9 cellular contexts compared by ENCODE assay signal in genomic region chr3:134312072-134312872, GRCh38.
DNase-seq lines count a peak whose midpoint lies in the region; ATAC-seq lines count a peak whose summit lies in the region.
"Had no signal": no experiment of that assay in that cellular context is flagged by ENCODE, and none has a peak within 500 bp of the region (broad histone marks: within the 10 kb centered on the region; RNA-seq: fewer than 3 reads in every experiment).

No MANE protein-coding gene starts in this region.

- no peak overlapping the region for H4K5ac ChIP-seq in mesendoderm (ENCODE audit: low read length)

- H3K4me3 ChIP-seq in ACC112 (ENCODE audit: low read depth, low read length) (no peak overlapping the region), H7 (ENCODE audit: insufficient read depth, low read depth, low read length) (peak overlapping the region; percentile 34; the same call in 1 of the 2 replicates), mesendoderm (ENCODE audit: low read length) (no peak overlapping the region)

- H3K27me3 ChIP-seq in ACC112 (ENCODE audit: insufficient read depth, low read length) (no peaks in the 10 kb centered on the region), H7 (ENCODE audit: control insufficient read depth, insufficient read depth, low read length) (peaks cover 19% of the 10 kb centered on the region), mesendoderm (ENCODE audit: insufficient read depth, low read length, poor library complexity) (no peaks in the 10 kb centered on the region)

- peak overlapping the region; percentile 75 for H2BK120ac ChIP-seq in mesendoderm (ENCODE audit: low read depth, low read length)

- H2BK15ac ChIP-seq in mesendoderm (replicated peaks; ENCODE audit: low read depth) = peak overlapping the region; percentile 3

- DNase-seq in H7 (peak; percentile 72), caudate nucleus (lab: John Stamatoyannopoulos, UW) (no peak), mesendoderm (peak; percentile 85), NCI-H345 (lab: John Stamatoyannopoulos, UW) (no peak), D341Med (ENCODE audit: low spot score) (no peak), DMS153 (lab: John Stamatoyannopoulos, UW) (no peak)
- DNase-seq: T-helper 1 cell had no signal

- H3K36me3 ChIP-seq in ACC112 (ENCODE audit: insufficient read depth, low read length) (no peaks in the 10 kb centered on the region), H7 (replicated peaks; ENCODE audit: control insufficient read depth, insufficient read depth, low read length) (no peaks in the 10 kb centered on the region), mesendoderm (ENCODE audit: control insufficient read depth, insufficient read depth, low read length) (no peaks in the 10 kb centered on the region)

- no peak overlapping the region for H4K8ac ChIP-seq in mesendoderm (ENCODE audit: low read depth, low read length)

- peak overlapping the region; percentile 42 for H3K9ac ChIP-seq in mesendoderm (ENCODE audit: low read length)

- no peak overlapping the region for H3K4me2 ChIP-seq in mesendoderm (ENCODE audit: low read length)

- H3K23ac ChIP-seq in mesendoderm (ENCODE audit: low read length) = no peak overlapping the region

- no peaks in the 10 kb centered on the region for H3K79me1 ChIP-seq in mesendoderm (ENCODE audit: low read length)

- H2BK5ac ChIP-seq in mesendoderm (ENCODE audit: low read length) = no peak overlapping the region

- no CpG with 5 or more reads among the region's 28 CpGs for WGBS in mesendoderm (ENCODE audit: extremely low coverage, insufficient coverage, low lambda C conversion rate)

- H3K27ac ChIP-seq in ACC112 (ENCODE audit: low read depth, low read length) (peak overlapping the region; percentile 70), caudate nucleus (ENCODE audit: low read depth, low read length) (peak overlapping the region; percentile 61), mesendoderm (ENCODE audit: low read depth, low read length) (no peak overlapping the region)

- H3K56ac ChIP-seq in mesendoderm (ENCODE audit: low read length) = peak overlapping the region; percentile 58

- ATAC-seq in HG02763 (IDR thresholded peaks at IDR 0.05; ENCODE audit: unreplicated experiment) = no peak

- peak overlapping the region; percentile 96 for H3K18ac ChIP-seq in mesendoderm (ENCODE audit: low read length)

- H2AK5ac ChIP-seq in mesendoderm (ENCODE audit: low read length) = peak overlapping the region; percentile 90

- H3K4ac ChIP-seq in mesendoderm (ENCODE audit: low read depth, low read length) = peak overlapping the region; percentile 88

- H3K79me2 ChIP-seq in ACC112 (ENCODE audit: control insufficient read depth, insufficient read depth, low read length, unreplicated experiment) (peaks cover 4% of the 10 kb centered on the region), mesendoderm (ENCODE audit: control insufficient read depth, insufficient read depth, low read length) (no peaks in the 10 kb centered on the region)

- H3K4me1 ChIP-seq in ACC112 (ENCODE audit: control insufficient read depth, insufficient read depth, low read length, unreplicated experiment) = peaks cover 83% of the 10 kb centered on the region
- H3K4me1 ChIP-seq in mesendoderm (ENCODE audit: control insufficient read depth, low read depth, low read length) = peaks cover 14% of the 10 kb centered on the region

- H2AFZ ChIP-seq in ACC112 (ENCODE audit: low read length, unreplicated experiment) = no peak overlapping the region

Comparison
In these comparisons a context has a peak if more than half of its experiments do, and no peak if none do; other contexts are left out.
1. DNase-seq: peak in H7 (single experiment) and mesendoderm (single experiment); none in caudate nucleus (0 of 61), NCI-H345 (single experiment), D341Med (single experiment) and DMS153 (single experiment).